ENCODE assay signal across 25 cellular contexts in the genomic region with DNA sequence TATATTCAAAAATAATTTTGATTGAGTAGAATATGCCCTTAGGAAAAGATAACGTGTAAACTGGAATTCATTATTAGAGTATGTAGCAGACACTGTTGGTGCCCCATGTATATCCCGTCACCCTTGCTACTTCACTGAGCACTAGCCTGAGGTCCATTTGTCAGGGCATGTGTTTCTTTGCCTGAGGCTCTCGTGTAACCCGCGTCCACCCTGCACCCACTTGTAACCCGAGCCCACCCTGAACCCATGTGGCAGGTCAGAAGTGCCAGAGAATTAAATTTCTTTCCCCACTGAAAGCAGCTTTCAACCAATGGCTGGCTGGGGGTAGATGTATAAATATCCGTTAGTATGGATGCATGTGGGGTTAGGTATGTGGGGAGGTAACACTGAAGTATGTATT.
"Had no signal": no experiment of that assay in that cellular context is flagged by ENCODE, and none has a peak within 500 bp of the region (broad histone marks: within the 10 kb centered on the region; RNA-seq: fewer than 3 reads in every experiment).

No MANE protein-coding gene starts in this region.

- H3K9me3 ChIP-seq: ascending aorta, colonic mucosa, esophagus squamous epithelium had no signal

- H3K36me3 ChIP-seq: ascending aorta, breast epithelium, cardiac muscle cell, colonic mucosa, esophagus squamous epithelium, gastroesophageal sphincter had no signal

- DNase-seq: activated CD4-positive, alpha-beta memory T cell treated with anti-CD3 and anti-CD28 coated beads, Interleukin-2, amount 10 ng/mL, durations not matched to agents 7 days and 5 days; activated CD4-positive, alpha-beta T cell treated with anti-CD3 and anti-CD28 coated beads for 1 hour; activated CD4-positive, alpha-beta T cell treated with anti-CD3 and anti-CD28 coated beads for 4 hours; activated CD4-positive, alpha-beta T cell treated with anti-CD3 and anti-CD28 coated beads, Interleukin-2, amount 10 ng/mL, durations not matched to agents 7 days and 5 days; activated CD4-positive, alpha-beta T cell treated with anti-CD3 and anti-CD28 coated beads, Interleukin-2, amount 50 U/mL, for 4 hours; activated CD8-positive, alpha-beta memory T cell treated with anti-CD3 and anti-CD28 coated beads, Interleukin-2, amount 50 U/mL, for 48 hours; activated gamma-delta T cell; activated naive CD4-positive, alpha-beta T cell; activated naive CD4-positive, alpha-beta T cell treated with anti-CD3 and anti-CD28 coated beads, Interleukin-2, amount 10 ng/mL, durations not matched to agents 7 days and 5 days; activated naive CD8-positive, alpha-beta T cell treated with anti-CD3 and anti-CD28 coated beads, Interleukin-2, amount 10 ng/mL, durations not matched to agents 7 days and 5 days; activated T-cell treated with anti-CD3 and anti-CD28 coated beads for 4 hours; activated T-cell treated with anti-CD3 and anti-CD28 coated beads, Interleukin-2, amount 50 U/mL, for 24 hours; activated T-cell treated with anti-CD3 and anti-CD28 coated beads, Interleukin-2, amount 50 U/mL, for 72 hours; central memory CD4-positive, alpha-beta T cell; cerebellar nuclear complex; colonic mucosa; effector CD8-positive, alpha-beta T cell; esophagus squamous epithelium; foreskin melanocyte; T-helper 2 cell had no signal

- H3K4me1 ChIP-seq: ascending aorta, breast epithelium, colonic mucosa, esophagus squamous epithelium, gastroesophageal sphincter had no signal

- H3K27ac ChIP-seq: ascending aorta, breast epithelium, cardiac muscle cell, colonic mucosa, epithelial cell of prostate, esophagus squamous epithelium, gastroesophageal sphincter had no signal

- H3K4me3 ChIP-seq: ascending aorta, breast epithelium, cardiac muscle cell, colonic mucosa, esophagus squamous epithelium, gastroesophageal sphincter had no signal

- H3K27me3 ChIP-seq: ascending aorta, breast epithelium, cardiac muscle cell, colonic mucosa, esophagus squamous epithelium, gastroesophageal sphincter had no signal
